8 cellular contexts compared by ENCODE assay signal in genomic region chr21:42892931-42893660, GRCh38. TPM values are rescaled to one million over a fixed set of nuclear protein-coding genes. Genes with fewer than 3 reads are reported as not detected.
DNase-seq lines count a peak whose midpoint lies in the region; TF ChIP-seq lines count a peak whose summit lies in the region.

NDUFV3 (plus strand) TSS chr21:42893309; CDS start chr21:42893334, 25 bp downstream.

- peak within 1 kb of the TSS; percentile 95 for H3K18ac ChIP-seq in neuronal stem cell (ENCODE audit: low read length)

- H3K4me1 ChIP-seq in neuronal stem cell (ENCODE audit: control insufficient read depth in 2 of 2, insufficient read depth in 1 of 2, low read depth in 1 of 2, low read length in 2 of 2), result peaks cover 3 to 4% of the 10 kb centered on the region in 2 donors

- H2BK15ac ChIP-seq in neuronal stem cell (ENCODE audit: low read length), result peak within 1 kb of the TSS; percentile 32

- H2BK12ac ChIP-seq in neuronal stem cell (ENCODE audit: low read length), result no peak within 1 kb of the TSS

- TF ChIP-seq CTCF in subcutaneous adipose tissue (IDR thresholded peaks at IDR 0.05; ENCODE audit: low read depth), result no peak

- peak; percentile 99 for DNase-seq in GF-D8 (lab: John Stamatoyannopoulos, UW)
- peak; percentile 100 for DNase-seq in HEK293T (ENCODE audit: extremely low spot score)
- DNase-seq in MV-4-11 (lab: John Stamatoyannopoulos, UW), result peak; percentile 98
- peak; percentile 97 for DNase-seq in SK-MEL-5 (ENCODE audit: low read depth, low spot score)
- peak; percentile 100 for DNase-seq in activated naive CD4-positive, alpha-beta T cell treated with Interleukin-2 at 50 U/mL for 16 hours
- DNase-seq in foreskin melanocyte, result peak; percentile 96
- peak; percentile 99 for DNase-seq in neuronal stem cell (ENCODE audit: low spot score)

- peak within 1 kb of the TSS; percentile 99 for H4K8ac ChIP-seq in neuronal stem cell (ENCODE audit: low read depth, low read length)

- in situ Hi-C loops in SK-MEL-5 (cut with HindIII; ENCODE audit: low pct_unique_long_range_greater_than_20kb, low sequenced_read_pairs), result no loop called here

- H3K4ac ChIP-seq in neuronal stem cell (ENCODE audit: low read length), result peak within 1 kb of the TSS; percentile 53

- H3K4me2 ChIP-seq in neuronal stem cell (ENCODE audit: insufficient read depth, low read length, poor library complexity, severe bottlenecking), result peak within 1 kb of the TSS; percentile 76

- no peak within 1 kb of the TSS for H2BK5ac ChIP-seq in neuronal stem cell (ENCODE audit: low read length)

- no peak within 1 kb of the TSS for H2BK120ac ChIP-seq in neuronal stem cell (ENCODE audit: low read depth, low read length)

- H3K9ac ChIP-seq in neuronal stem cell (ENCODE audit: low read depth, low read length, poor library complexity), result peak within 1 kb of the TSS; percentile 91

- WGBS in neuronal stem cell (ENCODE audit: extremely low coverage in 2 of 2, insufficient read length in 2 of 2, insufficient replicate concordance in 1 of 2), 2 donors, result no CpG with 5 or more reads among the region's 77 CpGs

- peak within 1 kb of the TSS; percentile 90 for H2AFZ ChIP-seq in neuronal stem cell (ENCODE audit: low read length)

- H3K9me3 ChIP-seq in neuronal stem cell (replicated peaks in 1 of 2; ENCODE audit: control insufficient read depth in 2 of 2, insufficient read depth in 1 of 2, low read depth in 1 of 2, low read length in 2 of 2), result no peaks in the 10 kb centered on the region

- peak within 1 kb of the TSS; percentile 47 for H2AK5ac ChIP-seq in neuronal stem cell (ENCODE audit: low read depth, low read length)

- no peak within 1 kb of the TSS for H4K91ac ChIP-seq in neuronal stem cell (ENCODE audit: low read depth, low read length, poor library complexity)

- no peaks in the 10 kb centered on the region for H3K79me1 ChIP-seq in neuronal stem cell (ENCODE audit: low read depth, low read length)

- POLR2A ChIA-PET in HEK293T (lab: Yijun Ruan, JAX), result interaction anchor here (0.7 to 2.3 kb wide), 12 partner anchors 9 to 300 kb away, joined by 3 to 19 read pairs (median 4); no protein-coding TSS in a partner anchor

- peak within 1 kb of the TSS; percentile 99 for H3K23ac ChIP-seq in neuronal stem cell (ENCODE audit: low read depth, low read length, poor library complexity)

- peak within 1 kb of the TSS; percentile 73 for H3K27ac ChIP-seq in neuronal stem cell (replicated peaks; ENCODE audit: low read length)

- peak within 1 kb of the TSS; percentile 59 for H3K14ac ChIP-seq in neuronal stem cell (ENCODE audit: low read length)

- H3K36me3 ChIP-seq in neuronal stem cell (replicated peaks in 1 of 2; ENCODE audit: control insufficient read depth in 2 of 2, insufficient read depth in 2 of 2, low read length in 2 of 2), result peaks cover 3 to 26% of the 10 kb centered on the region in 2 donors

- no peaks in the 10 kb centered on the region for H3K27me3 ChIP-seq in neuronal stem cell (ENCODE audit: control insufficient read depth in 3 of 3, insufficient read depth in 3 of 3, low read depth in 1 of 3, low read length in 3 of 3)

- CTCF ChIA-PET in HEK293T (lab: Yijun Ruan, JAX), result no interaction called here

- peak within 1 kb of the TSS; percentile 63 to 100 for H3K4me3 ChIP-seq in neuronal stem cell (ENCODE audit: low read length in 2 of 2)

TF ChIP-seq in HEK293T, 16 proteins besides CTCF, POLR2A, EP300 and RAD21:
- TF ChIP-seq LEF1 (IDR thresholded peaks at IDR 0.05; ENCODE audit: borderline replicate concordance) (no peak; the same call in 1 of the 2 replicates), L3MBTL2 (conservative IDR thresholded peaks at IDR 0.05) (no peak; the same call in none of the 2 replicates), ARNT (IDR thresholded peaks at IDR 0.05) (no peak), FOXM1 (IDR thresholded peaks at IDR 0.05; ENCODE audit: borderline replicate concordance) (peak; percentile 56; the same call in 1 of the 2 replicates), HDGF (IDR thresholded peaks at IDR 0.05; ENCODE audit: borderline replicate concordance) (peak; percentile 70; the same call in 1 of the 2 replicates), BHLHE40 (IDR thresholded peaks at IDR 0.05; ENCODE audit: borderline replicate concordance) (no peak), ELF4 (IDR thresholded peaks at IDR 0.05) (0 out of 2 replicates have a peak, but pooled peaks have one; percentile 27), ZNF384 (IDR thresholded peaks at IDR 0.05) (no peak), PKNOX1 (IDR thresholded peaks at IDR 0.05) (peak; percentile 82), CTBP1 (IDR thresholded peaks at IDR 0.05; ENCODE audit: borderline replicate concordance) (no peak; the same call in 1 of the 2 replicates), SUZ12 (IDR thresholded peaks at IDR 0.05) (no peak), FOXK2 (IDR thresholded peaks at IDR 0.05) (no peak), TARDBP (IDR thresholded peaks at IDR 0.05) (no peak)
TF ChIP-seq in HEK293T: peak in this region for 4.

RNA-seq across cellular contexts. Expression of gene NDUFV3, which starts in this region (rescaled TPM):
- total RNA-seq in SK-MEL-5 (2014; rRNA removed; shearing (Covaris generic)), result 44.5 and 45.8 TPM in 2 replicates
- polyA plus RNA-seq in SK-MEL-5 (2015; cell fraction: cytosol; rRNA removed), result 45.3 and 48.4 TPM in 2 replicates
- polyA plus RNA-seq in SK-MEL-5 (2015; cell fraction: nucleus; rRNA removed), result 27.4 and 33.6 TPM in 2 replicates
- polyA plus RNA-seq in neuronal stem cell (2013, experiment 1 of 2), result 25.5 TPM
- 25.6 TPM for polyA plus RNA-seq in neuronal stem cell (2013, experiment 2 of 2)
- total RNA-seq in subcutaneous adipose tissue, result 10 to 100 TPM; 41.4 to 61.0 (median 49.5) TPM

Comparison
In these comparisons a context has a peak if more than half of its experiments do, and no peak if none do; other contexts are left out.
1. Peak in every context shown above with its lines: DNase-seq, H3K4me3 ChIP-seq and H3K27ac ChIP-seq.